In genomic region chr3:172218350-172219323, GRCh38 we compare ENCODE assay signal across 13 cellular contexts.
DNase-seq lines count a peak whose midpoint lies in the region; ATAC-seq and TF ChIP-seq lines count a peak whose summit lies in the region.
"Had no signal": no experiment of that assay in that cellular context is flagged by ENCODE, and none has a peak within 500 bp of the region (broad histone marks: within the 10 kb centered on the region; RNA-seq: fewer than 3 reads in every experiment).

No MANE protein-coding gene starts in this region.

- TF ChIP-seq CTCF in CD14-positive monocyte (IDR thresholded peaks at IDR 0.05) (no peak), RWPE2 (IDR thresholded peaks at IDR 0.05; ENCODE audit: poor library complexity, severe bottlenecking) (no peak), dorsolateral prefrontal cortex (IDR thresholded peaks at IDR 0.05 in 54 of 56, conservative IDR thresholded peaks at IDR 0.05 in 2 of 56; ENCODE audit: low read depth in 1 of 56, partially characterized antibody in 56 of 56) (no peak)

- H3K27ac ChIP-seq in RWPE2 (ENCODE audit: poor library complexity, severe bottlenecking) (peak overlapping the region; percentile 60), dorsolateral prefrontal cortex (no peak overlapping the region)
- H3K27ac ChIP-seq: WERI-Rb-1 had no signal

- peak overlapping the region; percentile 37 to 90 (median 53) for H3K27ac Mint-ChIP-seq in CD14-positive monocyte
- H3K27ac Mint-ChIP-seq: activated T-helper 2 cell treated with anti-CD3 and anti-CD28 coated beads, Interferon-gamma antibody, Interleukin-2, Interleukin-4, amounts not matched to agents 10 μg/mL and 5 μg/mL and 100 μg/mL, durations not matched to agents 14 hours and 24 hours and 36 hours had no signal

- peaks cover 46% of the 10 kb centered on the region for H3K4me1 ChIP-seq in RWPE2 (ENCODE audit: insufficient read depth, poor library complexity, severe bottlenecking)

- H3K4me1 Mint-ChIP-seq in CD14-positive monocyte: peaks cover 63% of the 10 kb centered on the region

- no peaks in the 10 kb centered on the region for H3K9me3 Mint-ChIP-seq in CD14-positive monocyte
- H3K9me3 Mint-ChIP-seq: activated T-helper 2 cell treated with anti-CD3 and anti-CD28 coated beads, Interferon-gamma antibody, Interleukin-2, Interleukin-4, amounts not matched to agents 10 μg/mL and 5 μg/mL and 100 μg/mL, durations not matched to agents 14 hours and 24 hours and 36 hours had no signal

- intact Hi-C loops in CD14-positive monocyte (cut with micrococcal nuclease): no loop called here
- intact Hi-C loops in dorsolateral prefrontal cortex (cut with DNase I): loop anchor here in 1 of 2 donors (10.0 kb wide), 1 partner anchor 174 kb away; no protein-coding TSS in a partner anchor

- no peaks in the 10 kb centered on the region for H3K36me3 ChIP-seq in RWPE2 (ENCODE audit: low read depth)
- H3K36me3 ChIP-seq: WERI-Rb-1 had no signal

- H3K27me3 ChIP-seq in RWPE2 (ENCODE audit: insufficient read depth, poor library complexity, severe bottlenecking): no peaks in the 10 kb centered on the region
- H3K27me3 ChIP-seq in dorsolateral prefrontal cortex: peaks cover 0 to 3% (median 0%) of the 10 kb centered on the region in 45 donors

- DNase-seq in CD14-positive monocyte (ENCODE audit: low spot score) (no peak), RWPE2 (ENCODE audit: low spot score) (no peak), iris pigment epithelial cell (ENCODE audit: low read depth) (peak; percentile 31), NCI-H1105 treated with DMSO at 0.1 percent for 48 hours (lab: John Stamatoyannopoulos, UW) (no peak), dorsolateral prefrontal cortex (no peak), CD1c-positive myeloid dendritic cell (ENCODE audit: extremely low spot score) (no peak)
- DNase-seq: effector memory CD4-positive, alpha-beta T cell; NCI-H1694 treated with DMSO at 0.1 percent for 48 hours; stimulated activated CD4-positive, alpha-beta T cell treated with anti-CD3 and anti-CD28 coated beads, Interleukin-4, amount 100 ng/mL, for 1 hour; WERI-Rb-1 had no signal

- H3K4me3 ChIP-seq in RWPE2 (ENCODE audit: severe bottlenecking) (no peak overlapping the region), dorsolateral prefrontal cortex (no peak overlapping the region)

- no peaks in the 10 kb centered on the region for H3K27me3 Mint-ChIP-seq in CD14-positive monocyte (ENCODE audit: low read depth in 3 of 3)

- no peak overlapping the region for H3K4me3 Mint-ChIP-seq in CD14-positive monocyte

- H3K9me3 ChIP-seq in RWPE2 (ENCODE audit: severe bottlenecking): no peaks in the 10 kb centered on the region

- peak; percentile 50 for ATAC-seq in GM19395 (IDR thresholded peaks at IDR 0.05; ENCODE audit: unreplicated experiment)
- no peak for ATAC-seq in RWPE2 (ENCODE audit: low read depth)
- ATAC-seq in HG02623 (IDR thresholded peaks at IDR 0.05; ENCODE audit: unreplicated experiment): no peak

- H3K36me3 Mint-ChIP-seq in CD14-positive monocyte: peaks cover 3 to 13% of the 10 kb centered on the region in 2 donors
